In the genomic region with DNA sequence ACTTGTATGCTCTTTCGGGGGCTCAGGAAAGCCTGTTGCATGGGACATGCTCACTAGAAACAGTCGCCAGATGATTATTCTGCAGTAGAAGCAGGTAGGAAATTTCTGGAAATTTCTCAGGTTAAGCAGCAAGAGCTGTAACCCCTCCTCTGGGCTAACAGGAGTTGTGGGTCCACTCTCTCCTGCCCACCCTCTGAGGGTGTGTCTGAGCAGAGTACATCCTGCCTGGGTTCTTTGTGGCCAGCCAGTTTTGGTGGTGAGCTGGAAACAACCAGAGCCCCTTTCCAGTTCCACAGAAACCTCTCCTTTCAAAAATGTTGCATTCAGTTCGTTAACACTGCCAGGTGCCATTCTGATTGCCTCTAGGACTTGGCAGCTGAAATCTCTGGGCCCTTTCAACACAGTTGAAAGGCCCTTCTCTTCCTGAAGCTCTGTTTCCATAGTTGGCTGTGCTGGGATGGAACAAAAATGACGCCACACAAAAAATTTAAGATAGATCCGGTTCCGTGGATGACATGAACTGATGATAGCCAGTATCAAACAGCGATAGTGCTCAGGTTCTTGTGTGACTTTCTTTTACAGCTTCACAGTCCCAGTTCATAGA, we compare ENCODE assay signal across 11 cellular contexts. TPM values are rescaled to one million over a fixed set of nuclear protein-coding genes. Genes with fewer than 3 reads are reported as not detected.
DNase-seq lines count a peak whose midpoint lies in the region; ATAC-seq and TF ChIP-seq lines count a peak whose summit lies in the region.
"Had no signal": no experiment of that assay in that cellular context is flagged by ENCODE, and none has a peak within 500 bp of the region (broad histone marks: within the 10 kb centered on the region; RNA-seq: fewer than 3 reads in every experiment).

No MANE protein-coding gene starts in this region.

- peaks cover 90% of the 10 kb centered on the region for H3K36me3 Mint-ChIP-seq in activated T-cell treated with anti-CD3 and anti-CD28 coated beads, Interleukin-2, amount 50 U/mL, for 24 hours (ENCODE audit: low read depth)
- H3K36me3 Mint-ChIP-seq in chondrocyte (ENCODE audit: low read depth) = peaks cover 26% of the 10 kb centered on the region
- H3K36me3 Mint-ChIP-seq in naive B cell = no peaks in the 10 kb centered on the region

- peaks cover 9 to 34% (median 22%) of the 10 kb centered on the region in 4 donors for H3K4me1 ChIP-seq in transverse colon

- H3K27ac Mint-ChIP-seq in activated T-cell treated with anti-CD3 and anti-CD28 coated beads, Interleukin-2, amount 50 U/mL, for 24 hours = peak overlapping the region; percentile 39
- H3K27ac Mint-ChIP-seq in chondrocyte (ENCODE audit: unreplicated experiment) = peak overlapping the region; percentile 97
- peak overlapping the region in 4 of 6 donors; percentile 6 to 90 (median 78) for H3K27ac Mint-ChIP-seq in naive B cell

- peak overlapping the region; percentile 36 to 80 (median 59) for H3K27ac ChIP-seq in transverse colon

- intact Hi-C loops in transverse colon (cut with DNase I; ENCODE audit: low total_unique reads) = no loop called here

- H3K27me3 Mint-ChIP-seq in activated T-cell treated with anti-CD3 and anti-CD28 coated beads, Interleukin-2, amount 50 U/mL, for 24 hours = no peaks in the 10 kb centered on the region
- H3K27me3 Mint-ChIP-seq in chondrocyte (ENCODE audit: low read depth) (no peaks in the 10 kb centered on the region), naive B cell (peaks cover 0 to 10% (median 0%) of the 10 kb centered on the region in 3 donors)

- no peak overlapping the region for H3K4me3 ChIP-seq in transverse colon
- H3K4me3 ChIP-seq in MG63 = no peak overlapping the region

- no peak for TF ChIP-seq CTCF in chondrocyte (IDR thresholded peaks at IDR 0.05)
- no peak for TF ChIP-seq CTCF in transverse colon (IDR thresholded peaks at IDR 0.05)

- TF ChIP-seq POLR2A in transverse colon (IDR thresholded peaks at IDR 0.05) = no peak

- H3K27me3 ChIP-seq in transverse colon (no peaks in the 10 kb centered on the region), MG63 (no peaks in the 10 kb centered on the region)

- peaks cover 0 to 11% (median 4%) of the 10 kb centered on the region in 4 donors for H3K36me3 ChIP-seq in transverse colon
- H3K36me3 ChIP-seq in MG63 = peaks cover 83% of the 10 kb centered on the region

- in situ Hi-C loops in transverse colon (cut with MboI; ENCODE audit: low pct_ligation_motif_present in 1 of 4, low pct_unique_long_range_greater_than_20kb in 1 of 4, low sequenced_read_pairs in 3 of 4) = loop anchor here (5.0 to 10.0 kb wide), 4 partner anchors 49 to 161 kb away; no protein-coding TSS in a partner anchor

- H3K4me1 Mint-ChIP-seq in activated T-cell treated with anti-CD3 and anti-CD28 coated beads, Interleukin-2, amount 50 U/mL, for 24 hours (ENCODE audit: low read depth) = peaks cover 9% of the 10 kb centered on the region
- peaks cover 78% of the 10 kb centered on the region for H3K4me1 Mint-ChIP-seq in chondrocyte (ENCODE audit: low read depth)
- H3K4me1 Mint-ChIP-seq in naive B cell = peaks cover 0 to 3% (median 2%) of the 10 kb centered on the region in 3 donors

- TF ChIP-seq EP300 in transverse colon (IDR thresholded peaks at IDR 0.05; ENCODE audit: low read depth) = no peak

- H3K9me3 ChIP-seq in transverse colon (no peaks in the 10 kb centered on the region), MG63 (no peaks in the 10 kb centered on the region)

- ATAC-seq in naive B cell (ENCODE audit: low read depth in 2 of 2) (no peak), GM21381 (IDR thresholded peaks at IDR 0.05; ENCODE audit: unreplicated experiment) (no peak)

- peak; percentile 13 for DNase-seq in activated T-cell treated with anti-CD3 and anti-CD28 coated beads, Interleukin-2, amount 50 U/mL, for 24 hours
- no peak for DNase-seq in activated T-cell treated with anti-CD3 and anti-CD28 coated beads, Interleukin-2, amount 50 U/mL, for 48 hours
- DNase-seq in chondrocyte (ENCODE audit: low spot score) (no peak), naive B cell (no peak), transverse colon (no peak), MG63 (no peak), NCI-H82 (lab: John Stamatoyannopoulos, UW) (no peak)
- DNase-seq: activated T-cell treated with anti-CD3 and anti-CD28 coated beads, Interleukin-2, amount 50 U/mL, for 1 hour; DMS53; NCI-H446 had no signal

- 88 to 97% methylated on average over 5 to 7 of the region's 7 CpGs for WGBS in transverse colon (ENCODE audit: low coverage in 1 of 2), 2 donors

- no peaks in the 10 kb centered on the region for H3K9me3 Mint-ChIP-seq in activated T-cell treated with anti-CD3 and anti-CD28 coated beads, Interleukin-2, amount 50 U/mL, for 24 hours
- H3K9me3 Mint-ChIP-seq in chondrocyte (ENCODE audit: low read depth) = no peaks in the 10 kb centered on the region
- no peaks in the 10 kb centered on the region for H3K9me3 Mint-ChIP-seq in naive B cell

- no peak overlapping the region for H3K4me3 Mint-ChIP-seq in activated T-cell treated with anti-CD3 and anti-CD28 coated beads, Interleukin-2, amount 50 U/mL, for 24 hours
- H3K4me3 Mint-ChIP-seq in chondrocyte (ENCODE audit: unreplicated experiment) (no peak overlapping the region), naive B cell (no peak overlapping the region)

RNA-seq across cellular contexts. Expression of gene PLCG1, which starts 38.5 kb away (rescaled TPM):
- total RNA-seq in chondrocyte = 139 to 152 TPM (median 140 TPM) in 3 replicates
- polyA plus RNA-seq in naive B cell (ENCODE audit: low read depth in 6 of 6) = 10 to 100 TPM in 2 of 6 donors, 1 to 10 TPM in 4; 1.6 to 18.1 (median 8.0) TPM
- 100 to 1,000 TPM in 3 of 4 donors, 10 to 100 TPM in 1; 82.7 to 377 (median 155) TPM for total RNA-seq in transverse colon
- total RNA-seq in MG63 (2014; rRNA removed; shearing (Covaris generic); ENCODE audit: low replicate concordance) = 35.8 and 99.5 TPM in 2 replicates

Comparison
In these comparisons a context has a peak if more than half of its experiments do, and no peak if none do; other contexts are left out.
1. H3K27ac Mint-ChIP-seq: peak in every context shown above with its lines; median percentile 97 in chondrocyte; 78 in naive B cell; 39 in activated T-cell treated with anti-CD3 and anti-CD28 coated beads, Interleukin-2, amount 50 U/mL, for 24 hours.